Comparison of ENCODE assay signal across 1 cellular context in the genomic region with DNA sequence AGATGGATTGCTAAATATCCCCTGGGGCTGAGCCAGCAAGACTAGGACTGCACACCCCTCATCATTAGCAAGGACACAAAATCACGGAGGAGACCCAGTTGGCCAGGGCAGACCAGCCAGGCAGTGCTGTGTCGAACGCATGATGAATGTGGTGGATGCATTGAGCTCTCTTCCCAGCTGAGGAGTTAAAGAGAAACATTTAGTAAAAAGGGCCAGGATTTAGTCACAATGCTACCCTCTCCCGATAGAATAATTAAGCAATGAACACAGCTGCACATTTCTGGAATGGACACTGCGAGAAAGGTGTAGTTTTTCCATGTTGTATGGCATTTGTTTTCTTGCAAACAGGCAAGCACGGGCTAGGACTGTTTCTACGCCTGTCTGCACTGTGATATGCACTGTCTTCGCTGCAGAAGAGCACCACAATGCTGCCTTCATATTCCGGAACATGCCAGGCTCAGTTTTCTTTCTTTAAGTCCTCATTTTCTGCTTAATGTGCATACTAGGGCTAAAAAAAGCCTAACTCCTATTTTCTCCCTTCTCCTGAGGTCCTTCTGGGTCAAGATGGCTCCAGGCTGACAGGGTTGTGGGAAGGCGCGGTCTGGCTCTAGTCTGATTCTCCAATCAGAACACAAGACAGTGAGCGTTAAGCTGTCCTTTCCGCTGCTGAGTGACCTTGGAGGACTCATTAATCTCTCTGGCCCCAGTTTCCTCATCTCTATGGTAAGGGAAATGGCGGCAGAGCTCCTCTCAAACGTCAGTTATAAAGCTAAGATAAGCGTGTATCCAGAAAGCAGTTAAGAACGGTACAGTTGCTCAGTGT.
TF ChIP-seq lines count a peak whose summit lies in the region.

No MANE protein-coding gene starts in this region.

TF ChIP-seq in HepG2, 621 proteins besides CTCF, POLR2A, EP300 and RAD21:
- TF ChIP-seq, protein P1, sequence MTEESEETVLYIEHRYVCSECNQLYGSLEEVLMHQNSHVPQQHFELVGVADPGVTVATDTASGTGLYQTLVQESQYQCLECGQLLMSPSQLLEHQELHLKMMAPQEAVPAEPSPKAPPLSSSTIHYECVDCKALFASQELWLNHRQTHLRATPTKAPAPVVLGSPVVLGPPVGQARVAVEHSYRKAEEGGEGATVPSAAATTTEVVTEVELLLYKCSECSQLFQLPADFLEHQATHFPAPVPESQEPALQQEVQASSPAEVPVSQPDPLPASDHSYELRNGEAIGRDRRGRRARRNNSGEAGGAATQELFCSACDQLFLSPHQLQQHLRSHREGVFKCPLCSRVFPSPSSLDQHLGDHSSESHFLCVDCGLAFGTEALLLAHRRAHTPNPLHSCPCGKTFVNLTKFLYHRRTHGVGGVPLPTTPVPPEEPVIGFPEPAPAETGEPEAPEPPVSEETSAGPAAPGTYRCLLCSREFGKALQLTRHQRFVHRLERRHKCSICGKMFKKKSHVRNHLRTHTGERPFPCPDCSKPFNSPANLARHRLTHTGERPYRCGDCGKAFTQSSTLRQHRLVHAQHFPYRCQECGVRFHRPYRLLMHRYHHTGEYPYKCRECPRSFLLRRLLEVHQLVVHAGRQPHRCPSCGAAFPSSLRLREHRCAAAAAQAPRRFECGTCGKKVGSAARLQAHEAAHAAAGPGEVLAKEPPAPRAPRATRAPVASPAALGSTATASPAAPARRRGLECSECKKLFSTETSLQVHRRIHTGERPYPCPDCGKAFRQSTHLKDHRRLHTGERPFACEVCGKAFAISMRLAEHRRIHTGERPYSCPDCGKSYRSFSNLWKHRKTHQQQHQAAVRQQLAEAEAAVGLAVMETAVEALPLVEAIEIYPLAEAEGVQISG (CRISPR knock-in tag; IDR thresholded peaks at IDR 0.05): peak; percentile 85
- TF ChIP-seq GLI4 (CRISPR knock-in tag; IDR thresholded peaks at IDR 0.05; ENCODE audit: borderline replicate concordance): no peak
- TF ChIP-seq ZNF317 (CRISPR knock-in tag; IDR thresholded peaks at IDR 0.05): no peak
- TF ChIP-seq POLR2AphosphoS5 (IDR thresholded peaks at IDR 0.05; ENCODE audit: low read depth, low read length): no peak
- TF ChIP-seq, protein P2, sequence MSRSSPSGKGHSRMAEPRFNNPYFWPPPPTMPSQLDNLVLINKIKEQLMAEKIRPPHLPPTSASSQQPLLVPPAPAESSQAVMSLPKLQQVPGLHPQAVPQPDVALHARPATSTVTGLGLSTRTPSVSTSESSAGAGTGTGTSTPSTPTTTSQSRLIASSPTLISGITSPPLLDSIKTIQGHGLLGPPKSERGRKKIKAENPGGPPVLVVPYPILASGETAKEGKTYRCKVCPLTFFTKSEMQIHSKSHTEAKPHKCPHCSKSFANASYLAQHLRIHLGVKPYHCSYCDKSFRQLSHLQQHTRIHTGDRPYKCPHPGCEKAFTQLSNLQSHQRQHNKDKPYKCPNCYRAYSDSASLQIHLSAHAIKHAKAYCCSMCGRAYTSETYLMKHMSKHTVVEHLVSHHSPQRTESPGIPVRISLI (CRISPR knock-in tag; IDR thresholded peaks at IDR 0.05; ENCODE audit: borderline replicate concordance): no peak
- TF ChIP-seq FOXK1 (CRISPR knock-in tag; IDR thresholded peaks at IDR 0.05; ENCODE audit: borderline replicate concordance, low read depth): no peak
- TF ChIP-seq GABPB1 (CRISPR knock-in tag; IDR thresholded peaks at IDR 0.05): peak; percentile 27; the same call in 1 of the 2 replicates
- TF ChIP-seq, protein P3, sequence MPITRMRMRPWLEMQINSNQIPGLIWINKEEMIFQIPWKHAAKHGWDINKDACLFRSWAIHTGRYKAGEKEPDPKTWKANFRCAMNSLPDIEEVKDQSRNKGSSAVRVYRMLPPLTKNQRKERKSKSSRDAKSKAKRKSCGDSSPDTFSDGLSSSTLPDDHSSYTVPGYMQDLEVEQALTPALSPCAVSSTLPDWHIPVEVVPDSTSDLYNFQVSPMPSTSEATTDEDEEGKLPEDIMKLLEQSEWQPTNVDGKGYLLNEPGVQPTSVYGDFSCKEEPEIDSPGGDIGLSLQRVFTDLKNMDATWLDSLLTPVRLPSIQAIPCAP (CRISPR knock-in tag; IDR thresholded peaks at IDR 0.05; ENCODE audit: low read depth): no peak
